Comparison of ENCODE assay signal across 8 cellular contexts in the genomic region with DNA sequence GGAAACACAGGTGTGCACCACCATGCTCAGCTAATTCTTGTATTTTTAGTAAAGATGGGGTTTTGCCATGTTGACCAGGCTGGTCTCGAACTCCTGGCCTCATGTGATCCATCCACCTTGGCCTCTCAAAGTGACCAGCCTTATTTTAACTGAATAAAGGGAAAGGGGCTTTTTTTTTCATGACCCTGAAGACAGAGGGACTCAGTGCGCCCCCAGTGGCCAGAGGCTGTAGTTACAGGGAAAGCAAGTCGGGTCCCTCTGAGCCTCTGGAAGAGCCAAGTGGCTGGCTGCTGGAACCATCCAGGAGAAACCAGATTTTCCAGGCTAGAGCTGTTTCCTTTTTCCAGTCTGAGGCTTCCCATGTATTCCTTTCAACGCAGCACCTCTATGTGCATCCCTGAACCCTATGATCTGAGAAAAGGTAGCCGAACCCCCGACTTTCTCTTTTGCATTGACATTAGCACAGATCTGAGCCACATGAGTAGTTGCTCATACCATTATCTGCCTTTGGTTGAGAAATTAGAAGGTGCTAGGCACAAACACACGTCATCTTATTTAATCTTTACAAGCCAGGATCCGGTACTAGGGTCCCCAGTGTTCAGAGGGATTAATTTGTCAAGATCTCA.
DNase-seq lines count a peak whose midpoint lies in the region; TF ChIP-seq lines count a peak whose summit lies in the region.

No MANE protein-coding gene starts in this region.

- H3K4me3 ChIP-seq in LNCaP clone FGC (ENCODE audit: low read depth, low read length) (no peak overlapping the region), fibroblast of mammary gland (ENCODE audit: control insufficient read depth, low read depth, low read length) (no peak overlapping the region), osteoblast (ENCODE audit: insufficient read depth, low read length) (no peak overlapping the region)

- H3K27ac ChIP-seq in osteoblast (ENCODE audit: low read depth, low read length): no peak overlapping the region

- peaks cover 40% of the 10 kb centered on the region for H4K20me1 ChIP-seq in osteoblast (ENCODE audit: insufficient read depth, low read length)

- peaks cover 20% of the 10 kb centered on the region for H3K4me1 ChIP-seq in osteoblast (ENCODE audit: insufficient read depth, low read length)

- H3K79me2 ChIP-seq in osteoblast (ENCODE audit: insufficient read depth, low read length): peaks cover under 1% of the 10 kb centered on the region

- no peak overlapping the region for H3K4me2 ChIP-seq in osteoblast (ENCODE audit: insufficient read depth, low read length)

- DNase-seq in DMS 273 (lab: John Stamatoyannopoulos, UW; ENCODE audit: unreplicated experiment) (peak; percentile 61), DMS 273 treated with DMSO at 0.1 percent for 48 hours (lab: John Stamatoyannopoulos, UW) (no peak), LNCaP clone FGC (ENCODE audit: low read depth) (no peak), fibroblast of mammary gland (ENCODE audit: low read depth) (peak; percentile 38), osteoblast (ENCODE audit: insufficient read length, low spot score, missing footprints) (no peak), Ammon's horn (ENCODE audit: low spot score) (no peak), GOT3 (lab: John Stamatoyannopoulos, UW) (no peak)
- peak; percentile 6 to 18 for DNase-seq in activated CD4-positive, alpha-beta T cell treated with anti-CD3 and anti-CD28 coated beads, Interleukin-2, amount 50 U/mL, for 4 hours

- TF ChIP-seq CTCF in LNCaP clone FGC (IDR thresholded peaks at IDR 0.05; ENCODE audit: control insufficient read depth, extremely low read depth, insufficient read depth) (peak; percentile 62), fibroblast of mammary gland (conservative IDR thresholded peaks at IDR 0.05; ENCODE audit: control insufficient read depth, insufficient read depth, low read depth, low read length) (peak; percentile 81), osteoblast (IDR thresholded peaks at IDR 0.05; ENCODE audit: extremely low read depth, low read depth, low read length) (peak; percentile 85)

- no peaks in the 10 kb centered on the region for H3K27me3 ChIP-seq in osteoblast (ENCODE audit: insufficient read depth, low read length)

- H2AFZ ChIP-seq in osteoblast (ENCODE audit: low read length): no peak overlapping the region

- no peaks in the 10 kb centered on the region for H3K36me3 ChIP-seq in osteoblast (ENCODE audit: insufficient read depth, low read length)

- no peaks in the 10 kb centered on the region for H3K9me3 ChIP-seq in osteoblast (ENCODE audit: low read depth, low read length)

Comparison
In these comparisons a context has a peak if more than half of its experiments do, and no peak if none do; other contexts are left out.
1. DNase-seq: peak in DMS 273 (single experiment), activated CD4-positive, alpha-beta T cell treated with anti-CD3 and anti-CD28 coated beads, Interleukin-2, amount 50 U/mL, for 4 hours (2 of 2) and fibroblast of mammary gland (single experiment); none in DMS 273 treated with DMSO at 0.1 percent for 48 hours (single experiment), LNCaP clone FGC (single experiment), osteoblast (single experiment), Ammon's horn (single experiment) and GOT3 (single experiment).
2. Peak in every context shown above with its lines, with median percentiles within 50 percentile points of each other: CTCF ChIP-seq.